In the genomic region with DNA sequence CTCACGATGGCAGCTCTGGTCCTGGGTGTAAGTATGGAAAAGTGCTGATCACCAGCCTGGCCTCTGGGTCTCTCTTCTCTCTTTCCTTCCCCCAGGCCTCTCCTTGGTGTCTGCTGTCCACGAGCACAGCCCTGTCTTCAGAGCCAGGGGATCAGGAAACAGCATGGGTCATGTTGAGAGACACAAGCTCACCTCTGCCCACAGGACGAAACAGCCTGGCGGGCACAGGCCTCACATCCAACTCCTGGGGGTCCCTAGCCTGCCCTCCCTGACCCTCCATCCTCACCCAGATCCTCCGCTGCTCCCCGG, we compare ENCODE assay signal across 22 cellular contexts.
"Had no signal": no experiment of that assay in that cellular context is flagged by ENCODE, and none has a peak within 500 bp of the region (broad histone marks: within the 10 kb centered on the region; RNA-seq: fewer than 3 reads in every experiment).

No MANE protein-coding gene starts in this region.

- H3K4me1 ChIP-seq: parathyroid adenoma, prostate gland, tibial artery, upper lobe of right lung had no signal

- H3K9me3 Mint-ChIP-seq: dendritic cell treated with granulocyte-macrophage colony-stimulating factor and Interleukin-4, amounts not matched to agents 40 ng/mL and 50 ng/mL, for 4 days; stimulated activated memory B cell treated with anti-CD40 and anti-IgM and Interleukin-4, amounts not matched to agents 10 μg/mL and 1 μg/mL and 100 μg/mL, for 72 hours; stimulated activated naive CD8-positive, alpha-beta T cell treated with anti-CD3 and anti-CD28 coated beads, Interleukin-15, Interleukin-2, amounts not matched to agents 100 ng/mL and 50 ng/mL, for 24 hours had no signal

- H3K79me2 ChIP-seq: hepatocyte, parathyroid adenoma had no signal

- H3K4me3 ChIP-seq: hepatocyte, lung, prostate gland, smooth muscle cell, tibial artery, upper lobe of right lung had no signal

- H3K27me3 ChIP-seq: upper lobe of right lung had no signal

- H3K9ac ChIP-seq: parathyroid adenoma had no signal

- H3K27ac ChIP-seq: hepatocyte, parathyroid adenoma, prostate gland, tibial artery, upper lobe of right lung had no signal

- H3K4me3 Mint-ChIP-seq: dendritic cell treated with granulocyte-macrophage colony-stimulating factor and Interleukin-4, amounts not matched to agents 40 ng/mL and 50 ng/mL, for 4 days; naive B cell; stimulated activated memory B cell treated with anti-CD40 and anti-IgM and Interleukin-4, amounts not matched to agents 10 μg/mL and 1 μg/mL and 100 μg/mL, for 72 hours; stimulated activated naive CD8-positive, alpha-beta T cell treated with anti-CD3 and anti-CD28 coated beads, Interleukin-15, Interleukin-2, amounts not matched to agents 100 ng/mL and 50 ng/mL, for 24 hours had no signal

- H3K4me2 ChIP-seq: hepatocyte, smooth muscle cell had no signal

- H3K4me1 Mint-ChIP-seq: stimulated activated memory B cell treated with anti-CD40 and anti-IgM and Interleukin-4, amounts not matched to agents 10 μg/mL and 1 μg/mL and 100 μg/mL, for 72 hours had no signal

- H2AFZ ChIP-seq: hepatocyte, parathyroid adenoma had no signal

- H3K36me3 ChIP-seq: prostate gland, tibial artery, upper lobe of right lung had no signal

- H3K36me3 Mint-ChIP-seq: stimulated activated memory B cell treated with anti-CD40 and anti-IgM and Interleukin-4, amounts not matched to agents 10 μg/mL and 1 μg/mL and 100 μg/mL, for 72 hours had no signal

- H3K9me3 ChIP-seq: prostate gland, tibial artery, upper lobe of right lung had no signal

- H3K27ac Mint-ChIP-seq: dendritic cell treated with granulocyte-macrophage colony-stimulating factor and Interleukin-4, amounts not matched to agents 40 ng/mL and 50 ng/mL, for 4 days; naive B cell; stimulated activated memory B cell treated with anti-CD40 and anti-IgM and Interleukin-4, amounts not matched to agents 10 μg/mL and 1 μg/mL and 100 μg/mL, for 72 hours; stimulated activated naive CD8-positive, alpha-beta T cell treated with anti-CD3 and anti-CD28 coated beads, Interleukin-15, Interleukin-2, amounts not matched to agents 100 ng/mL and 50 ng/mL, for 24 hours had no signal

- DNase-seq: cerebellar nuclear complex; effector CD4-positive, alpha-beta T cell; foreskin melanocyte; kidney; left cardiac atrium; left ventricle myocardium superior; mesenchymal stem cell; naive B cell; occipital lobe; stimulated activated CD4-positive, alpha-beta T cell treated with anti-CD3 and anti-CD28 coated beads, Interleukin-4, amount 100 ng/mL, for 1 hour; stimulated activated CD8-positive, alpha-beta memory T cell treated with anti-CD3 and anti-CD28 coated beads, Interleukin-4, amount 100 ng/mL, for 48 hours; tibial artery; upper lobe of right lung had no signal

- FAIRE-seq: colon, kidney had no signal

- ATAC-seq: left cardiac atrium; left ventricle myocardium superior; stimulated activated memory B cell treated with anti-CD40 and anti-IgM and Interleukin-4, amounts not matched to agents 10 μg/mL and 1 μg/mL and 100 μg/mL, for 72 hours; upper lobe of right lung had no signal
